ENCODE assay signal across 22 cellular contexts in genomic region chr10:24556137-24556536, GRCh38.
DNase-seq lines count a peak whose midpoint lies in the region; ATAC-seq, FAIRE-seq and TF ChIP-seq lines count a peak whose summit lies in the region.
"Had no signal": no experiment of that assay in that cellular context is flagged by ENCODE, and none has a peak within 500 bp of the region (broad histone marks: within the 10 kb centered on the region; RNA-seq: fewer than 3 reads in every experiment).

No MANE protein-coding gene starts in this region.

- no peak for TF ChIP-seq RAD21 in K562 (CRISPR knock-in tag; conservative IDR thresholded peaks at IDR 0.05 in 1 of 2, IDR thresholded peaks at IDR 0.05 in 1 of 2)

- no peaks in the 10 kb centered on the region for H3K9me3 Mint-ChIP-seq in effector memory CD8-positive, alpha-beta T cell
- H3K9me3 Mint-ChIP-seq: CD4-positive, alpha-beta T cell; HFFc6 had no signal

- no peak overlapping the region for H2AFZ ChIP-seq in K562 (ENCODE audit: low read depth, low read length)

- BruUV-seq in K562 (replicated peaks; lab: Mats Ljungman, UMichigan) = no TSS peak

- DNase-seq in activated CD8-positive, alpha-beta memory T cell treated with anti-CD3 and anti-CD28 coated beads, Interleukin-2, amount 50 U/mL, for 48 hours = peak; percentile 32
- no peak for DNase-seq in activated CD8-positive, alpha-beta memory T cell treated with anti-CD3 and anti-CD28 coated beads for 24 hours
- DNase-seq in OCI-M1 (lab: John Stamatoyannopoulos, UW) = peak; percentile 76
- DNase-seq in K562 (ENCODE audit: extremely low read depth in 1 of 4, low spot score in 3 of 4) = peak in 2 of 4 experiments; percentile 30 to 41
- no peak for DNase-seq in effector memory CD8-positive, alpha-beta T cell
- DNase-seq in activated CD4-positive, alpha-beta T cell treated with anti-CD3 and anti-CD28 coated beads, Interleukin-2, amount 50 U/mL, for 4 hours = no peak
- DNase-seq in kidney glomerular epithelial cell (lab: John Stamatoyannopoulos, UW) = no peak
- DNase-seq: CD4-positive, alpha-beta T cell; GOT3; HFFc6; KG1; MM.1S; NCI-H1105; NCI-H146; NCI-H2029; NCI-H446 treated with DMSO at 0.1 percent for 48 hours; NCI-H526; Peyer's patch; SIG-M5 had no signal

- POLR2A ChIA-PET in K562 (lab: Yijun Ruan, JAX) = interaction anchor here (0.6 to 1.5 kb wide), 2 partner anchors 96 to 623 kb away, joined by 3 read pairs; no protein-coding TSS in a partner anchor

- FAIRE-seq in K562 (lab: Jason Lieb, UNC) = no peak
- FAIRE-seq: D721Med had no signal

- CTCF ChIA-PET in K562 (lab: Yijun Ruan, JAX; ENCODE audit: low intra/inter-chr PET ratio) = interaction anchor here (0.5 kb wide), 1 partner anchor 1941 kb away, joined by 4 read pairs; no protein-coding TSS in a partner anchor

- no peaks in the 10 kb centered on the region for H4K20me1 ChIP-seq in K562 (replicated peaks; ENCODE audit: control insufficient read depth, insufficient read depth, low read length)

- no peak overlapping the region for H3K4me3 Mint-ChIP-seq in effector memory CD8-positive, alpha-beta T cell
- H3K4me3 Mint-ChIP-seq: CD4-positive, alpha-beta T cell; HFFc6 had no signal

- H3K4me2 ChIP-seq in K562 (ENCODE audit: insufficient read depth, low read length) = no peak overlapping the region; the same call in 1 of the 2 replicates

- no peak for TF ChIP-seq CTCF in K562 (IDR thresholded peaks at IDR 0.05 in 2 of 3, conservative IDR thresholded peaks at IDR 0.05 in 1 of 3; ENCODE audit: insufficient read depth in 2 of 3, low read depth in 1 of 3, low read length in 3 of 3)

- no peaks in the 10 kb centered on the region for H3K9me1 ChIP-seq in K562 (ENCODE audit: control insufficient read depth, insufficient read depth, low read length)

- no peak overlapping the region for H3K4me3 ChIP-seq in K562
- H3K4me3 ChIP-seq: HAP-1, Peyer's patch, SK-N-MC had no signal

- H3K27ac Mint-ChIP-seq in effector memory CD8-positive, alpha-beta T cell = no peak overlapping the region
- H3K27ac Mint-ChIP-seq: CD4-positive, alpha-beta T cell; HFFc6 had no signal

- H3K36me3 Mint-ChIP-seq in effector memory CD8-positive, alpha-beta T cell (ENCODE audit: insufficient read depth) = no peaks in the 10 kb centered on the region

- H3K4me1 ChIP-seq in K562 (replicated peaks in 1 of 2; ENCODE audit: control insufficient read depth in 2 of 2, insufficient read depth in 2 of 2, low read length in 2 of 2) = peaks cover 4 to 5% of the 10 kb centered on the region in 2 experiments; a peak in 4 of 5 replicates
- H3K4me1 ChIP-seq: HAP-1, Peyer's patch had no signal

- no peak for TF ChIP-seq POLR2A in K562 (conservative IDR thresholded peaks at IDR 0.05)

- H3K79me2 ChIP-seq in K562 (ENCODE audit: control insufficient read depth, insufficient read depth, low read length) = no peaks in the 10 kb centered on the region

- 2% methylated on average over 3 of the region's 3 CpGs for WGBS in K562 (ENCODE audit: insufficient coverage, low coverage, missing lambda C conversion rate)

- ATAC-seq in K562 = peak; percentile 26
- no peak for ATAC-seq in effector memory CD8-positive, alpha-beta T cell (replicated peaks)

- no peaks in the 10 kb centered on the region for H3K9me3 ChIP-seq in K562 (replicated peaks; ENCODE audit: control insufficient read depth, insufficient read depth, low read depth, low read length)
- H3K9me3 ChIP-seq: HAP-1, Peyer's patch had no signal

- H3K4me1 Mint-ChIP-seq in effector memory CD8-positive, alpha-beta T cell (ENCODE audit: low read depth in 2 of 2) = peaks cover 3 to 6% of the 10 kb centered on the region in 2 donors

- H3K9ac ChIP-seq in K562 (ENCODE audit: insufficient read depth in 1 of 2, low read depth in 2 of 2, low read length in 2 of 2) = no peak overlapping the region

- no peak for TF ChIP-seq EP300 in K562 (IDR thresholded peaks at IDR 0.05; ENCODE audit: low read length)

- H3K27me3 Mint-ChIP-seq in effector memory CD8-positive, alpha-beta T cell = peaks cover 12 to 31% of the 10 kb centered on the region in 2 donors
- H3K27me3 Mint-ChIP-seq: CD4-positive, alpha-beta T cell had no signal

- no peak overlapping the region for H3K27ac ChIP-seq in K562 (ENCODE audit: extremely low read depth, low read depth, low read length)
- H3K27ac ChIP-seq: Peyer's patch, SK-N-MC had no signal

- peaks cover 7 to 26% of the 10 kb centered on the region in 2 experiments; a peak in 4 of 5 replicates for H3K27me3 ChIP-seq in K562 (ENCODE audit: control insufficient read depth in 2 of 2, insufficient read depth in 2 of 2, low read length in 2 of 2)
- H3K27me3 ChIP-seq: Peyer's patch had no signal

- intact Hi-C loops in K562 (cut with micrococcal nuclease) = loop anchor here (2.0 kb wide), 1 partner anchor 37 kb away; no protein-coding TSS in a partner anchor

- in situ Hi-C loops in K562 (cut with MboI) = no loop called here

- no peaks in the 10 kb centered on the region for H3K36me3 ChIP-seq in K562 (ENCODE audit: control insufficient read depth, insufficient read depth, low read length)
- H3K36me3 ChIP-seq: HAP-1, Peyer's patch had no signal

TF ChIP-seq in K562, 482 proteins besides CTCF, POLR2A, EP300 and RAD21:
- TF ChIP-seq HMGN3 (IDR thresholded peaks at IDR 0.05; ENCODE audit: borderline replicate concordance, extremely low read depth, insufficient read length, low read depth, low read length) (no peak), ZNF707 (CRISPR knock-in tag; conservative IDR thresholded peaks at IDR 0.05) (no peak), TAF7 (tag; IDR thresholded peaks at IDR 0.05) (no peak), POLR3G (IDR thresholded peaks at IDR 0.05; ENCODE audit: extremely low read depth, insufficient read length, insufficient replicate concordance) (no peak), CTBP1 (IDR thresholded peaks at IDR 0.05; ENCODE audit: borderline replicate concordance) (peak; percentile 19; the same call in 1 of the 2 replicates), BRF1 (IDR thresholded peaks at IDR 0.05; ENCODE audit: borderline replicate concordance, extremely low read depth, insufficient read length) (no peak), ESRRA (IDR thresholded peaks at IDR 0.05; ENCODE audit: borderline replicate concordance, low read depth) (peak; percentile 84; the same call in 1 of the 2 replicates), RCOR1 (IDR thresholded peaks at IDR 0.05; ENCODE audit: borderline replicate concordance in 1 of 2, low read depth in 2 of 2, low read length in 2 of 2) (peak in 1 of 2 experiments; percentile 36; a peak in 1 of 4 replicates)

Comparison
In these comparisons a context has a peak if more than half of its experiments do, and no peak if none do; other contexts are left out.
1. DNase-seq: peak in activated CD8-positive, alpha-beta memory T cell treated with anti-CD3 and anti-CD28 coated beads, Interleukin-2, amount 50 U/mL, for 48 hours (single experiment) and OCI-M1 (single experiment); none in activated CD8-positive, alpha-beta memory T cell treated with anti-CD3 and anti-CD28 coated beads for 24 hours (single experiment), effector memory CD8-positive, alpha-beta T cell (0 of 3), activated CD4-positive, alpha-beta T cell treated with anti-CD3 and anti-CD28 coated beads, Interleukin-2, amount 50 U/mL, for 4 hours (0 of 2) and kidney glomerular epithelial cell (single experiment).